8 cellular contexts compared by ENCODE assay signal in the genomic region with DNA sequence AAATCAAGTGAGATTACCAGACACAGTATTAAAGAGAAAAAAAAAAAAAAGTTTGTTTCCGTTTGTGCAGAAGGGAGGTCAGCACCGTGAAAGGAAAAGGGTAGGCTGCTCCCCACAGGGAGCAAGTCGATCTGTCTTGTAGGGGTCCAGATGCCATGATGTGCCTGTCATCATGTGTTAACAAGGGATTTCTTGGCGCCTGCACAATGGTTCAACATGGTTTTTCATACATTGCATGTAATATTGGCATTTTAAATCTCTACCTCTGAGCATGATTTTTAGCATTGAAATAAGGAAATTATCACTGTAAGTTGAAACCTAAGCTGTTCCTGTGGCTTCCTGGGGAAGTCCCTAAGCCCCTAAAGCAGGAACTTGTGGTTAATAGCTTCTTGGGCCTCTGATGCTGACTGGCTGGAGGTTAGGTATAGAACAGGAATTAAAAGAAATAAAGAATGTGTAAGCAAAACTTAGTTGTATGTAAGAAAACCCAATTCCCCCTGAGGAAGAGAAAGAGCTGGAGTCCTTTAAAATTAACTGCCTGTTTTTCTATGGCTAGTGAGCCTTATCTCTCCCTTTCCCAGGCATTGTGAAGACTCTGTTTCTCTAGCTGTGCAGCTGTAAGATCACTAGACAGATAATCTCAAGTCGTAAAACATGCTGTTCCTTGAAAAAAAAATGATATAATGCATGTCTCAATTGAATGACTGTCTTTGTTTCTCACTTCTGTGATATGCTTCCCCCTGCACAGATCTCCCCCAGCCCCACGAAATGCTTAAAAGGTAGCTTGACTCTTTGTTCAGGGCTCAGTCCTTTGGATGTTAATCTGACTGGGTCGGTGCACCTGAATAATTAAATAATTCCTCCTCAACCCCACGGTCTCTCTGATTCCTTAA. TPM values are rescaled to one million over a fixed set of nuclear protein-coding genes. Genes with fewer than 3 reads are reported as not detected.
DNase-seq lines count a peak whose midpoint lies in the region; ATAC-seq and TF ChIP-seq lines count a peak whose summit lies in the region.

No MANE protein-coding gene starts in this region.

- peak; percentile 71 for ATAC-seq in Right ventricle myocardium superior (ENCODE audit: poor library complexity)

- H3K36me3 ChIP-seq in left ventricle myocardium inferior = no peaks in the 10 kb centered on the region

- no peaks in the 10 kb centered on the region for H3K4me1 ChIP-seq in left ventricle myocardium inferior

- TF ChIP-seq CTCF in left ventricle myocardium inferior (IDR thresholded peaks at IDR 0.05; ENCODE audit: borderline replicate concordance) = no peak

- H3K27ac ChIP-seq in left ventricle myocardium inferior (replicated peaks) = peak overlapping the region; percentile 38

- peaks cover 28% of the 10 kb centered on the region for H3K27me3 ChIP-seq in left ventricle myocardium inferior (ENCODE audit: low read depth)

- H3K4me3 ChIP-seq in left ventricle myocardium inferior = no peak overlapping the region

- intact Hi-C loops in Right ventricle myocardium superior (cut with DNase I) (no loop called here), cardiac septum (cut with DNase I) (no loop called here), left ventricle myocardium inferior (cut with micrococcal nuclease) (no loop called here)

- DNase-seq in Right ventricle myocardium superior (no peak), cardiac septum (ENCODE audit: low spot score) (no peak), KBM-7 (peak; percentile 92), left ventricle myocardium inferior (no peak), superior temporal gyrus (ENCODE audit: extremely low spot score) (no peak), NCI-H128 (lab: John Stamatoyannopoulos, UW; ENCODE audit: unreplicated experiment) (no peak)
- DNase-seq in activated CD8-positive, alpha-beta memory T cell treated with anti-CD3 and anti-CD28 coated beads for 4 hours (ENCODE audit: low read depth in 2 of 2) = peak; percentile 28 to 57
- peak; percentile 49 for DNase-seq in stimulated activated CD8-positive, alpha-beta memory T cell treated with anti-CD3 and anti-CD28 coated beads, Interleukin-4, amount 100 ng/mL, for 48 hours

- in situ Hi-C loops in KBM-7 (cut with MboI; ENCODE audit: low pct_unique_long_range_greater_than_20kb, low sequenced_read_pairs) = no loop called here

- H3K9me3 ChIP-seq in left ventricle myocardium inferior (replicated peaks) = peaks cover 18% of the 10 kb centered on the region

RNA-seq across cellular contexts. Expression of gene FCGBP, which starts 7.4 kb away (rescaled TPM):
- 8.0 TPM for total RNA-seq in Right ventricle myocardium superior
- total RNA-seq in cardiac septum = 14.2 TPM
- total RNA-seq in left ventricle myocardium inferior = 4.1 TPM

RNA-seq across cellular contexts. Expression of gene PSMC4, which starts 29.1 kb away (rescaled TPM):
- total RNA-seq in Right ventricle myocardium superior (64.8 TPM), cardiac septum (70.2 TPM), left ventricle myocardium inferior (70.7 TPM)

RNA-seq across cellular contexts. Expression of gene ZNF546, which starts 55.0 kb away (rescaled TPM):
- 5.9 TPM for total RNA-seq in Right ventricle myocardium superior
- total RNA-seq in cardiac septum = 10.1 TPM
- total RNA-seq in left ventricle myocardium inferior = 7.8 TPM

Comparison
In these comparisons a context has a peak if more than half of its experiments do, and no peak if none do; other contexts are left out.
1. DNase-seq: peak in KBM-7 (single experiment), activated CD8-positive, alpha-beta memory T cell treated with anti-CD3 and anti-CD28 coated beads for 4 hours (2 of 2) and stimulated activated CD8-positive, alpha-beta memory T cell treated with anti-CD3 and anti-CD28 coated beads, Interleukin-4, amount 100 ng/mL, for 48 hours (single experiment); none in Right ventricle myocardium superior (single experiment), cardiac septum (single experiment), left ventricle myocardium inferior (single experiment), superior temporal gyrus (single experiment) and NCI-H128 (single experiment).